ENCODE assay signal across 20 cellular contexts in genomic region chr2:78115291-78115690, GRCh38.
"Had no signal": no experiment of that assay in that cellular context is flagged by ENCODE, and none has a peak within 500 bp of the region (broad histone marks: within the 10 kb centered on the region; RNA-seq: fewer than 3 reads in every experiment).

No MANE protein-coding gene starts in this region.

- FAIRE-seq: pancreas, small intestine had no signal

- H3K9me3 ChIP-seq: pancreas, prostate gland, sigmoid colon, tibial nerve, vagina had no signal

- H3K36me3 ChIP-seq: left ventricle myocardium inferior, pancreas, prostate gland, sigmoid colon, spleen, tibial nerve, vagina had no signal

- H3K27me3 ChIP-seq: hepatocyte, pancreas, sigmoid colon, spleen, tibial nerve, vagina had no signal

- H2AFZ ChIP-seq: hepatocyte had no signal

- H3K4me3 ChIP-seq: hepatocyte, left ventricle myocardium inferior, lung, pancreas, prostate gland, sigmoid colon, spleen, tibial nerve, vagina had no signal

- DNase-seq: islet precursor cell; left ventricle myocardium inferior; naive B cell; natural killer cell; nephron progenitor cell; pancreas; posterior cingulate gyrus; retina; right cardiac atrium; sigmoid colon; small intestine; spleen; stimulated activated CD4-positive, alpha-beta T cell treated with anti-CD3 and anti-CD28 coated beads, Interleukin-4, amount 100 ng/mL, for 24 hours; stimulated activated naive CD4-positive, alpha-beta T cell had no signal

- H3K27ac ChIP-seq: hepatocyte, left ventricle myocardium inferior, pancreas, prostate gland, sigmoid colon, spleen, tibial nerve, vagina had no signal

- ATAC-seq: natural killer cell; pancreas; right cardiac atrium; stimulated activated effector memory CD8-positive, alpha-beta T cell treated with anti-CD3 and anti-CD28 coated beads, Interleukin-12 subunit alpha, Interleukin-12 subunit beta, amount 100 ng/mL, for 72 hours had no signal

- H3K79me2 ChIP-seq: hepatocyte had no signal

- H3K4me2 ChIP-seq: hepatocyte had no signal

- H3K4me1 ChIP-seq: left ventricle myocardium inferior, pancreas, prostate gland, sigmoid colon, spleen, tibial nerve, vagina had no signal
